Comparison of ENCODE assay signal across 18 cellular contexts in genomic region chr2:177118636-177119035, GRCh38.
DNase-seq lines count a peak whose midpoint lies in the region; TF ChIP-seq lines count a peak whose summit lies in the region.
"Had no signal": no experiment of that assay in that cellular context is flagged by ENCODE, and none has a peak within 500 bp of the region (broad histone marks: within the 10 kb centered on the region; RNA-seq: fewer than 3 reads in every experiment).

No MANE protein-coding gene starts in this region.

- H3K4me3 Mint-ChIP-seq in activated CD4-positive, alpha-beta T cell treated with anti-CD3 and anti-CD28 coated beads, Interleukin-2, amount 10 ng/mL, durations not matched to agents 24 days and 14 days = no peak overlapping the region
- H3K4me3 Mint-ChIP-seq: CD8-positive, alpha-beta memory T cell; HFFc6 had no signal

- H3K4me3 ChIP-seq in NT2/D1 (ENCODE audit: insufficient read length, low read depth) (no peak overlapping the region), hepatocyte (no peak overlapping the region), uterus (no peak overlapping the region)
- H3K4me3 ChIP-seq: MG63, PC-9 had no signal

- no peak for TF ChIP-seq POLR2A in uterus (IDR thresholded peaks at IDR 0.05)

- H3K27me3 ChIP-seq in NT2/D1 (ENCODE audit: insufficient read depth, insufficient read length) (no peaks in the 10 kb centered on the region), hepatocyte (no peaks in the 10 kb centered on the region), uterus (no peaks in the 10 kb centered on the region)

- H3K4me1 ChIP-seq in NT2/D1 (ENCODE audit: insufficient read depth, insufficient read length) (no peaks in the 10 kb centered on the region), hepatocyte (ENCODE audit: insufficient read depth) (no peaks in the 10 kb centered on the region), uterus (no peaks in the 10 kb centered on the region)

- no peak for TF ChIP-seq CTCF in hepatocyte (IDR thresholded peaks at IDR 0.05; ENCODE audit: poor library complexity)
- no peak for TF ChIP-seq CTCF in uterus (IDR thresholded peaks at IDR 0.05)

- peaks cover 38% of the 10 kb centered on the region for H3K27me3 Mint-ChIP-seq in activated CD4-positive, alpha-beta T cell treated with anti-CD3 and anti-CD28 coated beads, Interleukin-2, amount 10 ng/mL, durations not matched to agents 24 days and 14 days

- H3K9me3 Mint-ChIP-seq in activated CD4-positive, alpha-beta T cell treated with anti-CD3 and anti-CD28 coated beads, Interleukin-2, amount 10 ng/mL, durations not matched to agents 24 days and 14 days = no peaks in the 10 kb centered on the region
- H3K9me3 Mint-ChIP-seq: CD8-positive, alpha-beta memory T cell; HFFc6 had no signal

- H3K36me3 ChIP-seq in NT2/D1 (ENCODE audit: insufficient read depth, insufficient read length, low read length) (no peaks in the 10 kb centered on the region), hepatocyte (replicated peaks; ENCODE audit: insufficient read depth, low read depth) (no peaks in the 10 kb centered on the region), uterus (no peaks in the 10 kb centered on the region)
- H3K36me3 ChIP-seq: MG63 had no signal

- H3K4me1 Mint-ChIP-seq in activated CD4-positive, alpha-beta T cell treated with anti-CD3 and anti-CD28 coated beads, Interleukin-2, amount 10 ng/mL, durations not matched to agents 24 days and 14 days = no peaks in the 10 kb centered on the region
- H3K4me1 Mint-ChIP-seq: CD8-positive, alpha-beta memory T cell had no signal

- H3K79me2 ChIP-seq in hepatocyte = no peaks in the 10 kb centered on the region

- H3K36me3 Mint-ChIP-seq in activated CD4-positive, alpha-beta T cell treated with anti-CD3 and anti-CD28 coated beads, Interleukin-2, amount 10 ng/mL, durations not matched to agents 24 days and 14 days (ENCODE audit: low read depth) = no peaks in the 10 kb centered on the region
- H3K36me3 Mint-ChIP-seq: CD8-positive, alpha-beta memory T cell had no signal

- no peaks in the 10 kb centered on the region for H4K20me1 ChIP-seq in hepatocyte (ENCODE audit: insufficient read depth, poor library complexity, severe bottlenecking)

- H3K9me3 ChIP-seq in NT2/D1 (ENCODE audit: insufficient read depth, low read length) = no peaks in the 10 kb centered on the region
- H3K9me3 ChIP-seq in hepatocyte (ENCODE audit: low read depth) = no peaks in the 10 kb centered on the region
- H3K9me3 ChIP-seq in uterus = no peaks in the 10 kb centered on the region
- H3K9me3 ChIP-seq: MG63 had no signal

- no peak overlapping the region for H3K27ac Mint-ChIP-seq in activated CD4-positive, alpha-beta T cell treated with anti-CD3 and anti-CD28 coated beads, Interleukin-2, amount 10 ng/mL, durations not matched to agents 24 days and 14 days
- H3K27ac Mint-ChIP-seq: CD8-positive, alpha-beta memory T cell; HFFc6 had no signal

- intact Hi-C loops in uterus (cut with DNase I; ENCODE audit: low total_unique reads) = no loop called here
- intact Hi-C loops in activated CD4-positive, alpha-beta T cell treated with anti-CD3 and anti-CD28 coated beads, Interleukin-2, amount 10 ng/mL, durations not matched to agents 24 days and 14 days (cut with micrococcal nuclease) = no loop called here

- no peak overlapping the region for H2AFZ ChIP-seq in hepatocyte
- H2AFZ ChIP-seq: PC-9 had no signal

- DNase-seq in NCI-H1417 (lab: John Stamatoyannopoulos, UW) (peak in 2 of 3 experiments; percentile 27 to 68), NCI-H1417 treated with DMSO at 0.1 percent for 48 hours (lab: John Stamatoyannopoulos, UW) (no peak), NT2/D1 (ENCODE audit: low read depth, low spot score) (peak; percentile 48), hepatocyte (ENCODE audit: low spot score) (peak; percentile 12), uterus (no peak)
- no peak for DNase-seq in activated CD8-positive, alpha-beta memory T cell treated with anti-CD3 and anti-CD28 coated beads, Interleukin-2, amount 50 U/mL, for 48 hours
- no peak for DNase-seq in activated CD4-positive, alpha-beta T cell treated with anti-CD3 and anti-CD28 coated beads, Interleukin-2, amount 10 ng/mL, durations not matched to agents 24 days and 14 days
- DNase-seq in activated naive CD4-positive, alpha-beta T cell (lab: John Stamatoyannopoulos, UW) = no peak
- DNase-seq: 8988T; CD8-positive, alpha-beta memory T cell; HFFc6; Karpas-422; MG63; NCI-H1092 treated with DMSO at 0.1 percent for 48 hours; NCI-H187 treated with DMSO at 0.1 percent for 48 hours; NCI-H510A; NCI-H82; PC-9 had no signal

- no peak overlapping the region for H3K9ac ChIP-seq in NT2/D1 (ENCODE audit: insufficient read length, low read depth)

- H3K9me2 ChIP-seq in hepatocyte (replicated peaks; ENCODE audit: insufficient read depth) = no peaks in the 10 kb centered on the region

- no peak overlapping the region for H3K27ac ChIP-seq in hepatocyte
- peak overlapping the region; percentile 25 to 84 for H3K27ac ChIP-seq in uterus
- H3K27ac ChIP-seq: PC-9 had no signal

- no peak overlapping the region for H3K4me2 ChIP-seq in hepatocyte
- H3K4me2 ChIP-seq: PC-9 had no signal

- 54% methylated on average over 2 of the region's 2 CpGs for WGBS in hepatocyte (ENCODE audit: low lambda C conversion rate, missing lambda C conversion rate)

Comparison
In these comparisons a context has a peak if more than half of its experiments do, and no peak if none do; other contexts are left out.
1. DNase-seq: peak in NCI-H1417 (2 of 3), NT2/D1 (single experiment) and hepatocyte (single experiment); none in NCI-H1417 treated with DMSO at 0.1 percent for 48 hours (single experiment), uterus (0 of 2), activated CD8-positive, alpha-beta memory T cell treated with anti-CD3 and anti-CD28 coated beads, Interleukin-2, amount 50 U/mL, for 48 hours (single experiment), activated CD4-positive, alpha-beta T cell treated with anti-CD3 and anti-CD28 coated beads, Interleukin-2, amount 10 ng/mL, durations not matched to agents 24 days and 14 days (single experiment) and activated naive CD4-positive, alpha-beta T cell (0 of 4).